Comparison of ENCODE assay signal across 23 cellular contexts in the genomic region with DNA sequence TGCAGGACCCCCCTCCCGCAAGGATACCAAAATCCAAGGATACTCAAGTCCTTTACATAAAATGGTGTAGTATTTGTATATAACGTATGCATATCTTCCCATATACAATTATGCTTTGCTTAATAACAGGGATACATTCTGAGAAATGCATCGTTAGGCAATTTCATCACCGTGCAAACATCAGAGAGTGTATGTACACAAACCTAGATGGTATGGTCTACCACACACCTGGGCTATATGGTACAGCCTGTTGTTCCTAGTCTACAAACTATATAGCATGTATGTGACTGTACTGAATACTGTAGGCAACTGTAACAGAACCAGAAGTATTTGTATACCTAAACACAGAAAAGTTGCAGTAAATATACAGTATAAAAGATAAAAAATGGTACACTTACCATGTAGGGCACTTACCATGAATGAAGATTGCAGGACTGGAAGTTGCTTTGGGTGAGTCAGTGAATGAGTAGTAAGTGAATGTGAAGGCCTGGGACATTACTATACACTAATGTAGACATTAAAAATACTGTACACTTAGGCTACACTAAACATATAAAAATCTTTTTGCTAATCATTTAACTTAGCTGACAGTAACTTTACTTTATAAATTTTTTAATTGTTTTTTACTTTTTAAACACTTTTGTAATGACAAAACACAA.
"Had no signal": no experiment of that assay in that cellular context is flagged by ENCODE, and none has a peak within 500 bp of the region (broad histone marks: within the 10 kb centered on the region; RNA-seq: fewer than 3 reads in every experiment).

No MANE protein-coding gene starts in this region.

- H3K4me2 ChIP-seq: smooth muscle cell had no signal

- H3K27ac ChIP-seq: cardiac muscle cell, epithelial cell of prostate, left ventricle myocardium inferior, sigmoid colon, testis, uterus, VCaP had no signal

- DNase-seq: activated CD4-positive, alpha-beta T cell treated with anti-CD3 and anti-CD28 coated beads, Interleukin-2, amount 10 ng/mL, durations not matched to agents 7 days and 5 days; activated CD4-positive, CD25-positive, alpha-beta regulatory T cell treated with anti-CD3 and anti-CD28 coated beads, Interleukin-2, amount 50 U/mL, for 72 hours; activated CD8-positive, alpha-beta memory T cell treated with anti-CD3 and anti-CD28 coated beads, Interleukin-2, amount 10 ng/mL, durations not matched to agents 7 days and 5 days; activated CD8-positive, alpha-beta T cell treated with anti-CD3 and anti-CD28 coated beads for 36 hours; activated effector memory CD4-positive, alpha-beta T cell treated with anti-CD3 and anti-CD28 coated beads, Interleukin-2, amount 50 U/mL, for 16 hours; activated naive CD4-positive, alpha-beta T cell treated with anti-CD3 and anti-CD28 coated beads, Interleukin-2, amount 10 ng/mL, durations not matched to agents 7 days and 5 days; activated T-cell treated with anti-CD3 and anti-CD28 coated beads for 4 hours; amygdala; cortex of kidney; endodermal cell; left ventricle myocardium inferior; naive thymus-derived CD8-positive, alpha-beta T cell; retina; sigmoid colon; stimulated activated CD4-positive, alpha-beta T cell treated with anti-CD3 and anti-CD28 coated beads, Interleukin-15, amount 100 ng/mL, for 24 hours; stimulated activated naive B cell treated with anti-CD40 and anti-IgM and Interleukin-4, amounts not matched to agents 10 μg/mL and 1 μg/mL and 100 μg/mL, for 72 hours; testis; trophoblast cell; uterus had no signal

- H3K9me3 ChIP-seq: sigmoid colon, testis, uterus had no signal

- H3K4me3 ChIP-seq: cardiac muscle cell, left ventricle myocardium inferior, sigmoid colon, smooth muscle cell, testis, uterus had no signal

- H3K27me3 ChIP-seq: cardiac muscle cell, sigmoid colon, testis, uterus had no signal

- H3K4me1 ChIP-seq: left ventricle myocardium inferior, sigmoid colon, testis, uterus had no signal

- H3K36me3 ChIP-seq: cardiac muscle cell, left ventricle myocardium inferior, sigmoid colon, uterus had no signal

- ATAC-seq: activated CD8-positive, alpha-beta memory T cell treated with anti-CD3 and anti-CD28 coated beads, Interleukin-2, amount 10 ng/mL, durations not matched to agents 7 days and 5 days; activated CD8-positive, alpha-beta T cell treated with anti-CD3 and anti-CD28 coated beads for 36 hours; naive thymus-derived CD8-positive, alpha-beta T cell; stimulated activated naive B cell treated with anti-CD40 and anti-IgM and Interleukin-4, amounts not matched to agents 10 μg/mL and 1 μg/mL and 100 μg/mL, for 72 hours had no signal
